8 cellular contexts compared by ENCODE assay signal in the genomic region with DNA sequence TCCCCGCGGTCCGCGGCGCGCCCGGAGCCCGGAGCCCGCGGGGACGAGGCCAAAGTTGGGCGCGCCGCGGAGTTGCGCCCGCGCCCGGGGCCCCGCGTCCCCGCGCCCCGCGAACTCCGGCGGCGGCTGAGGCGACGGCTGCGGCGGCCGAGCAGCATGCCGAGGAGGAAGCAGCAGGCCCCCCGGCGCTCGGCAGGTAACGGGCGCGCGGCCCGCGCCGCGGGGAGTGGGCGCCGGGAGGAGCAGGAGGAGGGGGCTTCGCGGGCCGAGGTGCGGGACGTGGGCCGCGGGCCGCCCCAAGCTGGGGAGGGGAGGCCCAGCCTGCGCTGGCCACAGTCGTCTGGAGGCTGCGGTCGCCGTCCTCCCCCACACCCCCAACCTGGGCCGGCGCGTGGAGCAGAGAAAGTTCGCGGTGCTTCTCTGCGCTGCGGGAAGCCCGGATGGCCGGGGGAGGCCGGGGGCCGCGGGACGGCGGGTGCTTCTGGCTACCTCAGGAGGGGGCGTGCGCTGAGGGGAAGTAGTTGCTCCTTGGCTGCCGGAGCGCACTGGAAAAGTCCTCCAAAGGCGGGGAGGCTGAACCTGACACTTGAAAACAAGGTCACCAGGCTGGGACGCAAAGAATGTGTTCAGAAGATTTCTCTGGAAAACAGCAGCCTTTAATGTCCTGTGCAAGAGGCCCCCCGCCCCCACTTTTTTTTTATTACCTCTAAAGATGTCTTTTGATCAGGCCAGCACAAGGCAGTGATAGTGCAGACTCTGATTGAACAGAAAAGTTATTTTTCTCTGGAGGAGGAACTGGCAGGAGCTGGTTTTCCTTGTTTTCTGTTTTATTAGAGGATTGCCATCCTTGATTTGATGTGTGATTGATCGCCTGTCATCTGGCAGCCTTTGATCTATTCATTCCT. TPM values are rescaled to one million over a fixed set of nuclear protein-coding genes. Genes with fewer than 3 reads are reported as not detected.
DNase-seq lines count a peak whose midpoint lies in the region; ATAC-seq and TF ChIP-seq lines count a peak whose summit lies in the region.

No MANE protein-coding gene starts in this region.

- H3K4me3 ChIP-seq in fibroblast of pulmonary artery (replicated peaks; ENCODE audit: low read depth, low read length) (peak overlapping the region; percentile 62), neural progenitor cell (peak overlapping the region; percentile 49)

- H3K27ac ChIP-seq in KOPT-K1 (ENCODE audit: low read depth, low read length, poor library complexity, severe bottlenecking) (peak overlapping the region; percentile 48), neural progenitor cell (no peak overlapping the region)

- CTCF ChIA-PET in activated CD8-positive, alpha-beta memory T cell treated with anti-CD3 and anti-CD28 coated beads, Interleukin-2, amount 10 ng/mL, durations not matched to agents 7 days and 5 days (lab: Charles Lee): interaction anchor here (0.7 to 1.3 kb wide), 3 partner anchors 28 to 266 kb away, joined by 3 read pairs; no protein-coding TSS in a partner anchor

- H3F3A ChIP-seq in neural progenitor cell (ENCODE audit: low read depth): peaks cover 22% of the 10 kb centered on the region

- peaks cover 76% of the 10 kb centered on the region for H3K27me3 ChIP-seq in neural progenitor cell

- H3K9ac ChIP-seq in neural progenitor cell: no peak overlapping the region

- TF ChIP-seq CTCF in fibroblast of pulmonary artery (IDR thresholded peaks at IDR 0.05; ENCODE audit: low read length, missing control alignments): no peak
- no peak for TF ChIP-seq CTCF in neural progenitor cell (IDR thresholded peaks at IDR 0.05)

- H3K27me3 Mint-ChIP-seq in activated CD8-positive, alpha-beta memory T cell treated with anti-CD3 and anti-CD28 coated beads, Interleukin-2, amount 10 ng/mL, durations not matched to agents 7 days and 5 days: peaks cover 5% of the 10 kb centered on the region
- H3K27me3 Mint-ChIP-seq in neural progenitor cell (ENCODE audit: insufficient read depth, low read depth): peaks cover 23% of the 10 kb centered on the region

- H3K79me2 ChIP-seq in neural progenitor cell (ENCODE audit: low read depth): no peaks in the 10 kb centered on the region

- H3K36me3 ChIP-seq in KOPT-K1 (ENCODE audit: insufficient read depth, low read length) (no peaks in the 10 kb centered on the region), neural progenitor cell (no peaks in the 10 kb centered on the region)

- peaks cover 18% of the 10 kb centered on the region for H3K36me3 Mint-ChIP-seq in activated CD8-positive, alpha-beta memory T cell treated with anti-CD3 and anti-CD28 coated beads, Interleukin-2, amount 10 ng/mL, durations not matched to agents 7 days and 5 days
- H3K36me3 Mint-ChIP-seq in neural progenitor cell: no peaks in the 10 kb centered on the region

- H3K4me1 Mint-ChIP-seq in activated CD8-positive, alpha-beta memory T cell treated with anti-CD3 and anti-CD28 coated beads, Interleukin-2, amount 10 ng/mL, durations not matched to agents 7 days and 5 days: peaks cover 59% of the 10 kb centered on the region
- H3K4me1 Mint-ChIP-seq in neural progenitor cell: peaks cover 37% of the 10 kb centered on the region

- peaks cover 20% of the 10 kb centered on the region for H3K4me1 ChIP-seq in neural progenitor cell

- H3K27ac Mint-ChIP-seq in activated CD8-positive, alpha-beta memory T cell treated with anti-CD3 and anti-CD28 coated beads, Interleukin-2, amount 10 ng/mL, durations not matched to agents 7 days and 5 days: peak overlapping the region; percentile 76
- no peak overlapping the region for H3K27ac Mint-ChIP-seq in neural progenitor cell

- peak; percentile 49 for DNase-seq in EH (ENCODE audit: low read depth)
- DNase-seq in activated CD8-positive, alpha-beta memory T cell treated with anti-CD3 and anti-CD28 coated beads, Interleukin-2, amount 10 ng/mL, durations not matched to agents 7 days and 5 days: peak; percentile 51
- no peak for DNase-seq in fibroblast of pulmonary artery (ENCODE audit: low read depth)
- DNase-seq in neural progenitor cell (ENCODE audit: low spot score): peak; percentile 48

- peaks cover 21% of the 10 kb centered on the region for H4K20me1 ChIP-seq in neural progenitor cell (ENCODE audit: low read depth)

- H3K9me3 ChIP-seq in KOPT-K1 (ENCODE audit: insufficient read depth, low read length, poor library complexity, severe bottlenecking) (no peaks in the 10 kb centered on the region), neural progenitor cell (ENCODE audit: low read depth) (no peaks in the 10 kb centered on the region)

- peak overlapping the region; percentile 93 for H3K4me2 ChIP-seq in neural progenitor cell

- H3K4me3 Mint-ChIP-seq in activated CD8-positive, alpha-beta memory T cell treated with anti-CD3 and anti-CD28 coated beads, Interleukin-2, amount 10 ng/mL, durations not matched to agents 7 days and 5 days: peak overlapping the region; percentile 79
- H3K4me3 Mint-ChIP-seq in neural progenitor cell: peak overlapping the region; percentile 85

- no peak for ATAC-seq in activated CD8-positive, alpha-beta memory T cell treated with anti-CD3 and anti-CD28 coated beads, Interleukin-2, amount 10 ng/mL, durations not matched to agents 7 days and 5 days
- ATAC-seq in GM21723 (IDR thresholded peaks at IDR 0.05; ENCODE audit: unreplicated experiment) (no peak), HG03159 (IDR thresholded peaks at IDR 0.05; ENCODE audit: unreplicated experiment) (no peak), GM19395 (IDR thresholded peaks at IDR 0.05; ENCODE audit: unreplicated experiment) (no peak)

- peak overlapping the region; percentile 68 for H2AFZ ChIP-seq in neural progenitor cell (replicated peaks)

- H3K9me3 Mint-ChIP-seq in activated CD8-positive, alpha-beta memory T cell treated with anti-CD3 and anti-CD28 coated beads, Interleukin-2, amount 10 ng/mL, durations not matched to agents 7 days and 5 days (ENCODE audit: low read depth): no peaks in the 10 kb centered on the region
- H3K9me3 Mint-ChIP-seq in neural progenitor cell: no peaks in the 10 kb centered on the region

RNA-seq across cellular contexts. Expression of gene TSHZ1, which starts 1.4 kb away (rescaled TPM):
- total RNA-seq in activated CD8-positive, alpha-beta memory T cell treated with anti-CD3 and anti-CD28 coated beads, Interleukin-2, amount 10 ng/mL, durations not matched to agents 7 days and 5 days: 10 to 100 TPM; 13.8 to 20.4 TPM
- 0.06 and 0.15 TPM in 2 replicates for total RNA-seq in neural progenitor cell (ENCODE audit: low replicate concordance)

RNA-seq across cellular contexts. Expression of gene PTGR3, which starts 3.0 kb away (rescaled TPM):
- 10 to 100 TPM; 31.5 to 33.5 TPM for total RNA-seq in activated CD8-positive, alpha-beta memory T cell treated with anti-CD3 and anti-CD28 coated beads, Interleukin-2, amount 10 ng/mL, durations not matched to agents 7 days and 5 days
- 7.5 and 13.0 TPM in 2 replicates for total RNA-seq in neural progenitor cell (ENCODE audit: low replicate concordance)

Comparison
In these comparisons a context has a peak if more than half of its experiments do, and no peak if none do; other contexts are left out.
1. RNA of gene TSHZ1, which starts 1.4 kb away (total RNA-seq): 13.8 to 20.4 TPM in activated CD8-positive, alpha-beta memory T cell treated with anti-CD3 and anti-CD28 coated beads, Interleukin-2, amount 10 ng/mL, durations not matched to agents 7 days and 5 days; 0.06 to 0.15 TPM in neural progenitor cell; every median in the first group is over 10 times any median in the second.